In the genomic region with DNA sequence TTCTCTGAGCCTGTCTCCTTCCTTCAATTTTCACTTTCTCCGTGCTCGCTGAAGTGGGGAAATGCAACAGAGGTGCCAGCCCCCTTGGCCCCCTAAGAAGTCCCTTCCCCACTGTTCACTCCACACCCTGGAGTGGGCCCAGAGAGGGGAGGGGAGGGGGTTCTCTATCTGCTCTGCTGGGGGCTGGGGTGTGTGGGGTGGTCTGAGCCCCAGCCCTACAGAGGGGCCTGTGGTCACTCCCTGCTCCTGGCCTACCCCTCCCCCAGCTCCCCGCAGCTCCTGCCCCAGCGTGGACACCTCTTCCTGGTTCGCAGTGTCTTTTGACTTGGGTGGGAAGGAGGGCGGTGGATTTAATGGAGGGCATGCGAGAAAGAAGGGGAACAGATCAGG, we compare ENCODE assay signal across 6 cellular contexts. TPM values are rescaled to one million over a fixed set of nuclear protein-coding genes. Genes with fewer than 3 reads are reported as not detected.
DNase-seq lines count a peak whose midpoint lies in the region; ATAC-seq and TF ChIP-seq lines count a peak whose summit lies in the region.

No MANE protein-coding gene starts in this region.

- peak overlapping the region; percentile 81 for H3K4me3 ChIP-seq in suprapubic skin

- peaks cover 4% of the 10 kb centered on the region for H3K4me1 ChIP-seq in foreskin keratinocyte
- peaks cover 60% of the 10 kb centered on the region for H3K4me1 ChIP-seq in suprapubic skin

- H3K27ac ChIP-seq in foreskin keratinocyte (peak overlapping the region; percentile 70), suprapubic skin (peak overlapping the region; percentile 98)

- H3K36me3 Mint-ChIP-seq in activated CD4-positive, alpha-beta T cell treated with anti-CD3 and anti-CD28 coated beads for 36 hours (ENCODE audit: low read depth), result no peaks in the 10 kb centered on the region

- POLR2A ChIA-PET in activated CD4-positive, alpha-beta T cell treated with anti-CD3 and anti-CD28 coated beads for 36 hours (lab: Charles Lee), result no interaction called here

- H3K36me3 ChIP-seq in suprapubic skin, result peaks cover 28% of the 10 kb centered on the region

- TF ChIP-seq CTCF in foreskin keratinocyte (conservative IDR thresholded peaks at IDR 0.05) (no peak), suprapubic skin (IDR thresholded peaks at IDR 0.05) (no peak)

- H3K27me3 ChIP-seq in foreskin keratinocyte (no peaks in the 10 kb centered on the region), suprapubic skin (no peaks in the 10 kb centered on the region)

- H3K27ac Mint-ChIP-seq in activated CD4-positive, alpha-beta T cell treated with anti-CD3 and anti-CD28 coated beads for 36 hours, result no peak overlapping the region

- no peak for DNase-seq in activated CD4-positive, alpha-beta T cell treated with anti-CD3 and anti-CD28 coated beads for 36 hours
- no peak for DNase-seq in activated CD4-positive, alpha-beta T cell treated with anti-CD3 and anti-CD28 coated beads for 1 hour
- DNase-seq in foreskin keratinocyte (no peak), suprapubic skin (ENCODE audit: low spot score in 2 of 2) (no peak), AG08395 (ENCODE audit: low spot score) (no peak), amniotic stem cell (lab: John Stamatoyannopoulos, UW) (no peak)

- no peak for TF ChIP-seq EP300 in suprapubic skin (IDR thresholded peaks at IDR 0.05)

- CTCF ChIA-PET in activated CD4-positive, alpha-beta T cell treated with anti-CD3 and anti-CD28 coated beads for 36 hours (lab: Charles Lee), result no interaction called here

- intact Hi-C loops in activated CD4-positive, alpha-beta T cell treated with anti-CD3 and anti-CD28 coated beads for 36 hours (cut with DNase I, micrococcal nuclease), result no loop called here

- no peaks in the 10 kb centered on the region for H3K27me3 Mint-ChIP-seq in activated CD4-positive, alpha-beta T cell treated with anti-CD3 and anti-CD28 coated beads for 36 hours

- no peak for ATAC-seq in activated CD4-positive, alpha-beta T cell treated with anti-CD3 and anti-CD28 coated beads for 36 hours
- no peak for ATAC-seq in foreskin keratinocyte

- no peak for TF ChIP-seq POLR2A in suprapubic skin (IDR thresholded peaks at IDR 0.05)

- H3K4me1 Mint-ChIP-seq in activated CD4-positive, alpha-beta T cell treated with anti-CD3 and anti-CD28 coated beads for 36 hours, result peaks cover 20% of the 10 kb centered on the region

- WGBS in suprapubic skin, result 13% methylated on average over 7 of the region's 7 CpGs

- no peaks in the 10 kb centered on the region for H3K9me3 Mint-ChIP-seq in activated CD4-positive, alpha-beta T cell treated with anti-CD3 and anti-CD28 coated beads for 36 hours (ENCODE audit: low read depth)

- no peaks in the 10 kb centered on the region for H3K9me3 ChIP-seq in suprapubic skin

- peak overlapping the region; percentile 50 for H3K4me3 Mint-ChIP-seq in activated CD4-positive, alpha-beta T cell treated with anti-CD3 and anti-CD28 coated beads for 36 hours

RNA-seq across cellular contexts. Expression of a gene that starts 1.0 kb away (rescaled TPM):
- total RNA-seq in activated CD4-positive, alpha-beta T cell treated with anti-CD3 and anti-CD28 coated beads for 36 hours, result 10 to 100 TPM; 14.8 to 15.7 TPM
- total RNA-seq in foreskin keratinocyte (38.0 and 39.8 TPM in 2 replicates), suprapubic skin (10 to 100 TPM; 51.9 to 88.8 (median 61.2) TPM)
- 30.5 and 30.9 TPM in 2 replicates for polyA plus RNA-seq in foreskin keratinocyte

RNA-seq across cellular contexts. Expression of a gene that starts 13.3 kb away (rescaled TPM):
- 10 to 100 TPM; 13.8 to 17.9 TPM for total RNA-seq in activated CD4-positive, alpha-beta T cell treated with anti-CD3 and anti-CD28 coated beads for 36 hours
- total RNA-seq in foreskin keratinocyte (15.8 and 17.2 TPM in 2 replicates), suprapubic skin (1 to 10 TPM; 7.6 to 9.0 (median 8.1) TPM)
- 11.6 and 13.8 TPM in 2 replicates for polyA plus RNA-seq in foreskin keratinocyte

RNA-seq across cellular contexts. Expression of a gene that starts 13.3 kb away (rescaled TPM):
- 10 to 100 TPM; 53.4 to 62.6 TPM for total RNA-seq in activated CD4-positive, alpha-beta T cell treated with anti-CD3 and anti-CD28 coated beads for 36 hours
- 81.4 and 88.5 TPM in 2 replicates for total RNA-seq in foreskin keratinocyte
- 107 and 114 TPM in 2 replicates for polyA plus RNA-seq in foreskin keratinocyte
- total RNA-seq in suprapubic skin, result 10 to 100 TPM; 54.2 to 89.1 (median 62.7) TPM

RNA-seq across cellular contexts. Expression of a gene that starts 30.3 kb away (rescaled TPM):
- under 1 TPM; 0.28 to 0.32 TPM for total RNA-seq in activated CD4-positive, alpha-beta T cell treated with anti-CD3 and anti-CD28 coated beads for 36 hours
- total RNA-seq in foreskin keratinocyte, result 0.85 TPM in 2 replicates
- polyA plus RNA-seq in foreskin keratinocyte, result 0.61 and 0.82 TPM in 2 replicates
- 1 to 10 TPM; 1.2 to 6.0 (median 1.8) TPM for total RNA-seq in suprapubic skin

RNA-seq across cellular contexts. Expression of a gene that starts 30.4 kb away (rescaled TPM):
- total RNA-seq in activated CD4-positive, alpha-beta T cell treated with anti-CD3 and anti-CD28 coated beads for 36 hours, result 10 to 100 TPM; 30.0 to 37.7 TPM
- total RNA-seq in foreskin keratinocyte (38.8 and 46.0 TPM in 2 replicates), suprapubic skin (100 to 1,000 TPM in 1 of 4 donors, 10 to 100 TPM in 3; 57.6 to 296 (median 74.3) TPM)
- polyA plus RNA-seq in foreskin keratinocyte, result 24.1 and 27.9 TPM in 2 replicates
